Comparison of ENCODE assay signal across 10 cellular contexts in genomic region chr16:11677959-11678881, GRCh38. TPM values are rescaled to one million over a fixed set of nuclear protein-coding genes. Genes with fewer than 3 reads are reported as not detected.
DNase-seq lines count a peak whose midpoint lies in the region; ATAC-seq and TF ChIP-seq lines count a peak whose summit lies in the region.
"Had no signal": no experiment of that assay in that cellular context is flagged by ENCODE, and none has a peak within 500 bp of the region (broad histone marks: within the 10 kb centered on the region; RNA-seq: fewer than 3 reads in every experiment).

No MANE protein-coding gene starts in this region.

- H3K4me3 ChIP-seq in CD4-positive, alpha-beta memory T cell (ENCODE audit: low read length in 2 of 2) = no peak overlapping the region
- H3K4me3 ChIP-seq in neutrophil (ENCODE audit: low read depth in 1 of 2, low read length in 1 of 2) = no peak overlapping the region
- H3K4me3 ChIP-seq: SK-N-MC had no signal

- no peaks in the 10 kb centered on the region for H3K27me3 Mint-ChIP-seq in CD4-positive, alpha-beta memory T cell
- H3K27me3 Mint-ChIP-seq in HFFc6 (ENCODE audit: insufficient read depth) = peaks cover 9% of the 10 kb centered on the region

- intact Hi-C loops in CD4-positive, alpha-beta memory T cell (cut with micrococcal nuclease) = no loop called here

- POLR2A ChIA-PET in CD4-positive, alpha-beta memory T cell (lab: Charles Lee; ENCODE audit: partially characterized antibody) = interaction anchor here (1.1 kb wide), 1 partner anchor 9 kb away, joined by 5 read pairs; no protein-coding TSS in a partner anchor

- no peaks in the 10 kb centered on the region for H3K9me3 Mint-ChIP-seq in CD4-positive, alpha-beta memory T cell
- no peaks in the 10 kb centered on the region for H3K9me3 Mint-ChIP-seq in HFFc6

- H3K9me3 ChIP-seq in CD4-positive, alpha-beta memory T cell (ENCODE audit: control insufficient read depth in 1 of 2, low read length in 2 of 2) = no peaks in the 10 kb centered on the region
- no peaks in the 10 kb centered on the region for H3K9me3 ChIP-seq in neutrophil

- H3K27ac ChIP-seq in CD4-positive, alpha-beta memory T cell (ENCODE audit: low read depth, low read length) = no peak overlapping the region
- peak overlapping the region; percentile 89 for H3K27ac ChIP-seq in neutrophil
- H3K27ac ChIP-seq: SK-N-MC had no signal

- H3K27me3 ChIP-seq in CD4-positive, alpha-beta memory T cell (ENCODE audit: insufficient read depth, low read length) = no peaks in the 10 kb centered on the region
- no peaks in the 10 kb centered on the region for H3K27me3 ChIP-seq in neutrophil

- ATAC-seq in GM21529 (IDR thresholded peaks at IDR 0.05; ENCODE audit: unreplicated experiment) = no peak

- CTCF ChIA-PET in CD4-positive, alpha-beta memory T cell (lab: Charles Lee; ENCODE audit: partially characterized antibody) = interaction anchor here (1.8 to 2.8 kb wide), 3 partner anchors 36 to 147 kb away, joined by 4 to 10 read pairs (median 8); no protein-coding TSS in a partner anchor

- peak overlapping the region; percentile 55 to 82 (median 75) for H3K27ac Mint-ChIP-seq in CD4-positive, alpha-beta memory T cell
- H3K27ac Mint-ChIP-seq in HFFc6 = peak overlapping the region; percentile 67

- peaks cover 52% of the 10 kb centered on the region for H3K4me1 ChIP-seq in CD4-positive, alpha-beta memory T cell (ENCODE audit: insufficient read depth, low read length)
- peaks cover 66 to 74% of the 10 kb centered on the region in 2 experiments for H3K4me1 ChIP-seq in neutrophil (ENCODE audit: control insufficient read depth in 1 of 2, insufficient read depth in 1 of 2, low read depth in 1 of 2, low read length in 1 of 2)

- TF ChIP-seq CTCF in HFFc6 (IDR thresholded peaks at IDR 0.05) (no peak), neutrophil (IDR thresholded peaks at IDR 0.05) (no peak)

- peaks cover 46% of the 10 kb centered on the region for H3K36me3 ChIP-seq in CD4-positive, alpha-beta memory T cell (ENCODE audit: insufficient read depth, low read length)
- H3K36me3 ChIP-seq in neutrophil = peaks cover 63% of the 10 kb centered on the region

- H3K36me3 Mint-ChIP-seq in CD4-positive, alpha-beta memory T cell = peaks cover 26 to 75% of the 10 kb centered on the region in 2 donors
- peaks cover 16% of the 10 kb centered on the region for H3K36me3 Mint-ChIP-seq in HFFc6 (ENCODE audit: low read depth)

- peaks cover 25 to 86% (median 56%) of the 10 kb centered on the region in 4 donors for H3K4me1 Mint-ChIP-seq in CD4-positive, alpha-beta memory T cell
- H3K4me1 Mint-ChIP-seq in HFFc6 (ENCODE audit: low read depth) = peaks cover 47% of the 10 kb centered on the region

- H3K4me3 Mint-ChIP-seq in CD4-positive, alpha-beta memory T cell = peak overlapping the region in 4 of 8 donors; percentile 25 to 46 (median 36)
- H3K4me3 Mint-ChIP-seq in HFFc6 = no peak overlapping the region; the same call in 1 of the 2 replicates

- no peak for DNase-seq in CD4-positive, alpha-beta memory T cell
- DNase-seq in HFFc6 (no peak), cerebellar cortex (ENCODE audit: low spot score) (peak; percentile 3), NCI-H2227 treated with DMSO at 0.1 percent for 48 hours (lab: John Stamatoyannopoulos, UW) (no peak), dedifferentiated amniotic fluid mesenchymal stem cell (ENCODE audit: extremely low spot score) (no peak)
- no peak for DNase-seq in activated CD4-positive, CD25-positive, alpha-beta regulatory T cell (lab: John Stamatoyannopoulos, UW)
- DNase-seq: GDM1 had no signal

RNA-seq across cellular contexts. Expression of gene SNN, which starts 10.0 kb away (rescaled TPM):
- 10 to 100 TPM; 19.2 to 20.4 TPM for total RNA-seq in CD4-positive, alpha-beta memory T cell
- polyA plus RNA-seq in CD4-positive, alpha-beta memory T cell = 10 to 100 TPM; 16.1 to 16.7 TPM
- total RNA-seq in HFFc6 (2021; fragmentation: NEBNext Ultra II Directional; extraction: Animal tissue kit (Norgen Biotek cat#: 25700)) = 1 to 10 TPM; 4.6 to 7.6 (median 6.5) TPM
